Comparison of ENCODE assay signal across 17 cellular contexts in the genomic region with DNA sequence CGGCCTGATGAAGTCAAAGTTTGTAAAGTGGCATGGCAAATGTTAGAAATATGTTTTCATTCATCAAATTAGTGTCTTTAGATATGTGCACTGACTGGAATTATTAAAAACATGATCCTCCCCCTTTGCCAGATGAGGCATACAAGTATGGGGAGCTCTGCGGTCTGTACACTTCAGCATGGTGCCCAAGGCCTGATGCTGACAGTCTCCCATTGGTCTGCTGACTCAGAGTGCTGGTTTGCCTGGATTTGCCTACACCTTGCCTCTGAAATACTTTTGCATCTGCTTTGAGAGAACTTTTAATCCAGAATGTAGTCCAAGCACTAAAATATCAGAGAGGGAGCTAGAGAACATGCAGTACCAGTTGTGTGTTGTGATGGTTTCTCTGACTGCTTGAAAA.
DNase-seq lines count a peak whose midpoint lies in the region; ATAC-seq and TF ChIP-seq lines count a peak whose summit lies in the region.
"Had no signal": no experiment of that assay in that cellular context is flagged by ENCODE, and none has a peak within 500 bp of the region (broad histone marks: within the 10 kb centered on the region; RNA-seq: fewer than 3 reads in every experiment).

No MANE protein-coding gene starts in this region.

- CTCF ChIA-PET in HCT116 (lab: Charles Lee): no interaction called here

- POLR2A ChIA-PET in HCT116 (lab: Charles Lee): no interaction called here

- no TSS peak for BruUV-seq in HCT116 (replicated peaks; lab: Mats Ljungman, UMichigan)

- H3K27me3 ChIP-seq in HCT116 (ENCODE audit: insufficient read depth, low read length): no peaks in the 10 kb centered on the region
- no peaks in the 10 kb centered on the region for H3K27me3 ChIP-seq in RWPE2 (ENCODE audit: insufficient read depth, poor library complexity, severe bottlenecking)
- H3K27me3 ChIP-seq in neuronal stem cell (ENCODE audit: control insufficient read depth in 3 of 3, insufficient read depth in 3 of 3, low read depth in 1 of 3, low read length in 3 of 3): no peaks in the 10 kb centered on the region

- no peak for TF ChIP-seq CTCF in HCT116 (IDR thresholded peaks at IDR 0.05 in 2 of 3, conservative IDR thresholded peaks at IDR 0.05 in 1 of 3; ENCODE audit: borderline replicate concordance in 1 of 3, insufficient read depth in 1 of 3, low read depth in 2 of 3, low read length in 2 of 3)
- no peak for TF ChIP-seq CTCF in RWPE2 (IDR thresholded peaks at IDR 0.05; ENCODE audit: poor library complexity, severe bottlenecking)

- H3K9me3 ChIP-seq in HCT116 (ENCODE audit: control insufficient read depth in 1 of 2, insufficient read depth in 1 of 2, low read depth in 1 of 2, low read length in 2 of 2) (no peaks in the 10 kb centered on the region), RWPE2 (ENCODE audit: severe bottlenecking) (no peaks in the 10 kb centered on the region), neuronal stem cell (replicated peaks in 1 of 2; ENCODE audit: control insufficient read depth in 2 of 2, insufficient read depth in 1 of 2, low read depth in 1 of 2, low read length in 2 of 2) (peaks cover 1 to 3% of the 10 kb centered on the region in 2 donors)

- H3K36me3 ChIP-seq in HCT116 (ENCODE audit: control insufficient read depth in 1 of 2, insufficient read depth in 2 of 2, low read length in 2 of 2) (no peaks in the 10 kb centered on the region), RWPE2 (ENCODE audit: low read depth) (no peaks in the 10 kb centered on the region), neuronal stem cell (replicated peaks in 1 of 2; ENCODE audit: control insufficient read depth in 2 of 2, insufficient read depth in 2 of 2, low read length in 2 of 2) (no peaks in the 10 kb centered on the region)

- H2BK120ac ChIP-seq in neuronal stem cell (ENCODE audit: low read depth, low read length): no peak overlapping the region

- H2AK5ac ChIP-seq in neuronal stem cell (ENCODE audit: low read depth, low read length): no peak overlapping the region

- no peak overlapping the region for H2BK5ac ChIP-seq in neuronal stem cell (ENCODE audit: low read length)

- intact Hi-C loops in HCT116 (cut with micrococcal nuclease): no loop called here

- peak overlapping the region; percentile 58 for H3K18ac ChIP-seq in neuronal stem cell (ENCODE audit: low read length)

- RAD21 ChIA-PET in HCT116 (lab: Charles Lee; ENCODE audit: low non-redundant PET in 1 of 2, low total read pairs in 2 of 2, uncharacterized antibody in 2 of 2, unreplicated experiment in 2 of 2): no interaction called here

- no CpG with 5 or more reads among the region's 2 CpGs for WGBS in neuronal stem cell (ENCODE audit: extremely low coverage in 2 of 2, insufficient read length in 2 of 2, insufficient replicate concordance in 1 of 2), 2 donors

- H2BK15ac ChIP-seq in neuronal stem cell (ENCODE audit: low read length): peak overlapping the region; percentile 82

- H4K91ac ChIP-seq in neuronal stem cell (ENCODE audit: low read depth, low read length, poor library complexity): peak overlapping the region; percentile 24

- no peak overlapping the region for H3K9ac ChIP-seq in HCT116 (ENCODE audit: low read length)
- no peak overlapping the region for H3K9ac ChIP-seq in neuronal stem cell (ENCODE audit: low read depth, low read length, poor library complexity)

- DNase-seq in HCT116 (ENCODE audit: low read depth, low spot score) (no peak), RWPE2 (ENCODE audit: low spot score) (no peak), neuronal stem cell (ENCODE audit: low spot score) (no peak), SHP77 (lab: John Stamatoyannopoulos, UW) (no peak)
- DNase-seq: activated CD4-positive, alpha-beta T cell treated with anti-CD3 and anti-CD28 coated beads for 48 hours; activated naive CD8-positive, alpha-beta T cell treated with anti-CD3 and anti-CD28 coated beads, Interleukin-2, amount 10 ng/mL, durations not matched to agents 7 days and 5 days; CD4-positive, CD25-positive, alpha-beta regulatory T cell; effector CD8-positive, alpha-beta T cell; H7; left cardiac atrium; NCI-H187 had no signal

- H3K9me2 ChIP-seq in HCT116 (ENCODE audit: insufficient read depth): no peaks in the 10 kb centered on the region

- H3K79me2 ChIP-seq in HCT116 (ENCODE audit: insufficient read depth, low read length): no peaks in the 10 kb centered on the region

- ATAC-seq in HCT116 (no peak), RWPE2 (ENCODE audit: low read depth) (no peak), esophagus mucosa (peak; percentile 57), HG03442 (IDR thresholded peaks at IDR 0.05; ENCODE audit: unreplicated experiment) (no peak), HG03135 (IDR thresholded peaks at IDR 0.05; ENCODE audit: unreplicated experiment) (no peak), HG03095 (IDR thresholded peaks at IDR 0.05; ENCODE audit: unreplicated experiment) (no peak)
- ATAC-seq: activated T-helper 17 cell treated with anti-CD3 and anti-CD28 coated beads, Interleukin-2, amount 50 U/mL, for 72 hours had no signal

- peak overlapping the region; percentile 72 for H3K4ac ChIP-seq in neuronal stem cell (ENCODE audit: low read length)

- no peak overlapping the region for H4K8ac ChIP-seq in neuronal stem cell (ENCODE audit: low read depth, low read length)

- 0 out of 2 replicates have a peak overlapping the region, but pooled peaks have one; percentile 50 for H3K4me2 ChIP-seq in HCT116 (ENCODE audit: low read length)
- no peak overlapping the region for H3K4me2 ChIP-seq in neuronal stem cell (ENCODE audit: insufficient read depth, low read length, poor library complexity, severe bottlenecking)

- no peaks in the 10 kb centered on the region for H3K79me1 ChIP-seq in neuronal stem cell (ENCODE audit: low read depth, low read length)

- no peak overlapping the region for H3K4me3 ChIP-seq in HCT116 (replicated peaks in 1 of 2; ENCODE audit: low read depth in 1 of 2, low read length in 2 of 2)
- H3K4me3 ChIP-seq in RWPE2 (ENCODE audit: severe bottlenecking): no peak overlapping the region
- no peak overlapping the region for H3K4me3 ChIP-seq in neuronal stem cell (ENCODE audit: low read length in 2 of 2)
- H3K4me3 ChIP-seq: SK-N-MC had no signal

- H3K23ac ChIP-seq in neuronal stem cell (ENCODE audit: low read depth, low read length, poor library complexity): no peak overlapping the region

- TF ChIP-seq RAD21 in HCT116 (IDR thresholded peaks at IDR 0.05; ENCODE audit: low read depth): no peak

- peak overlapping the region; percentile 59 for H2BK12ac ChIP-seq in neuronal stem cell (ENCODE audit: low read length)

- peak overlapping the region; percentile 50 for H2AFZ ChIP-seq in HCT116 (ENCODE audit: low read depth, low read length, poor library complexity, severe bottlenecking)
- H2AFZ ChIP-seq in neuronal stem cell (ENCODE audit: low read length): no peak overlapping the region

- no peaks in the 10 kb centered on the region for H4K20me1 ChIP-seq in HCT116 (ENCODE audit: insufficient read depth)

- no peak overlapping the region for H3K14ac ChIP-seq in neuronal stem cell (ENCODE audit: low read length)

- H3K27ac ChIP-seq in HCT116 (ENCODE audit: low read depth, low read length): peak overlapping the region; percentile 58; the same call in 1 of the 2 replicates
- H3K27ac ChIP-seq in RWPE2 (ENCODE audit: poor library complexity, severe bottlenecking): peak overlapping the region; percentile 99
- peak overlapping the region; percentile 5 for H3K27ac ChIP-seq in neuronal stem cell (replicated peaks; ENCODE audit: low read length)
- H3K27ac ChIP-seq: SK-N-MC had no signal

- no peak for TF ChIP-seq POLR2A in HCT116 (IDR thresholded peaks at IDR 0.05; ENCODE audit: borderline replicate concordance, extremely low read depth, insufficient read depth, insufficient read length)

- peaks cover 44 to 82% of the 10 kb centered on the region in 2 experiments for H3K4me1 ChIP-seq in HCT116 (ENCODE audit: control insufficient read depth in 1 of 2, insufficient read depth in 2 of 2, low read length in 2 of 2)
- peaks cover 63% of the 10 kb centered on the region for H3K4me1 ChIP-seq in RWPE2 (ENCODE audit: insufficient read depth, poor library complexity, severe bottlenecking)
- H3K4me1 ChIP-seq in neuronal stem cell (ENCODE audit: control insufficient read depth in 2 of 2, insufficient read depth in 1 of 2, low read depth in 1 of 2, low read length in 2 of 2): peaks cover 13 to 19% of the 10 kb centered on the region in 2 donors

TF ChIP-seq in HCT116, 20 proteins besides CTCF, POLR2A, EP300 and RAD21:
- TF ChIP-seq JUND (IDR thresholded peaks at IDR 0.05) (no peak), ELF1 (IDR thresholded peaks at IDR 0.05; ENCODE audit: borderline replicate concordance, low read depth) (no peak), ZNF274 (IDR thresholded peaks at IDR 0.05; ENCODE audit: low read depth, low read length) (no peak), FOSL1 (IDR thresholded peaks at IDR 0.05; ENCODE audit: low read depth) (no peak), ZBTB33 (IDR thresholded peaks at IDR 0.05; ENCODE audit: extremely low read depth, insufficient replicate concordance, low read length) (no peak)
- TF ChIP-seq, protein P1, sequence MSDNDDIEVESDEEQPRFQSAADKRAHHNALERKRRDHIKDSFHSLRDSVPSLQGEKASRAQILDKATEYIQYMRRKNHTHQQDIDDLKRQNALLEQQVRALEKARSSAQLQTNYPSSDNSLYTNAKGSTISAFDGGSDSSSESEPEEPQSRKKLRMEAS (IDR thresholded peaks at IDR 0.05): no peak
- TF ChIP-seq, protein P2, sequence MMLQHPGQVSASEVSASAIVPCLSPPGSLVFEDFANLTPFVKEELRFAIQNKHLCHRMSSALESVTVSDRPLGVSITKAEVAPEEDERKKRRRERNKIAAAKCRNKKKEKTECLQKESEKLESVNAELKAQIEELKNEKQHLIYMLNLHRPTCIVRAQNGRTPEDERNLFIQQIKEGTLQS (IDR thresholded peaks at IDR 0.05): no peak
TF ChIP-seq in HCT116: peak in this region for 0.

Comparison
In these comparisons a context has a peak if more than half of its experiments do, and no peak if none do; other contexts are left out.
1. H3K27ac ChIP-seq: peak in every context shown above with its lines; median percentile 99 in RWPE2; 58 in HCT116; 5 in neuronal stem cell.